Comparison of ENCODE assay signal across 12 cellular contexts in the genomic region with DNA sequence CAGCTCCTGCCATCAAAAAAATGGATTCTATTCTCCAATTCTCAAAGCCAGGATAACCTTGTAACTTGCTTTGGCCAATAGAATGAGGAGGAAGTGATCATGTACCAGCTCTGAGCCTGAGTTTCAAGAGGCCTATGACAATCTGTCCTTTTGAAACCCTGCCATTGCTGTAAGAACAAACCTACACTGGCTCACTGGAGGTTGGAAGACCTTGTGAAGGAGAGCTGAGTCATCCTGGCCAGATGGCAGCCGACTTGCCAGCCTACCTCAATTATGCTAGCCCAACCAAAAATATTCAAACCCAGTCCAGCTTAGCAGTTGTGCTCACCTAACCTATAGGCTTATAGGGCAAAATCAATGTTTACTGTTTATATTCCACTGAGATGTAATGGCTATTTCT.
DNase-seq lines count a peak whose midpoint lies in the region; ATAC-seq and TF ChIP-seq lines count a peak whose summit lies in the region.
"Had no signal": no experiment of that assay in that cellular context is flagged by ENCODE, and none has a peak within 500 bp of the region (broad histone marks: within the 10 kb centered on the region; RNA-seq: fewer than 3 reads in every experiment).

No MANE protein-coding gene starts in this region.

- no peak for TF ChIP-seq RAD21 in SK-N-SH (IDR thresholded peaks at IDR 0.05; ENCODE audit: low read length)

- no peaks in the 10 kb centered on the region for H3K9me3 ChIP-seq in SK-N-SH

- 62% methylated on average over 1 of the region's 1 CpG for WGBS in SK-N-SH (ENCODE audit: low lambda C conversion rate)

- 0 out of 2 replicates have a peak overlapping the region, but pooled peaks have one; percentile 15 for H2AFZ ChIP-seq in SK-N-SH (ENCODE audit: low read depth)

- H3K9ac ChIP-seq in SK-N-SH, result no peak overlapping the region

- TF ChIP-seq EP300 in SK-N-SH (IDR thresholded peaks at IDR 0.05; ENCODE audit: borderline replicate concordance in 1 of 2, low read depth in 1 of 2, low read length in 1 of 2), result no peak

- no peaks in the 10 kb centered on the region for H4K20me1 ChIP-seq in SK-N-SH (ENCODE audit: insufficient read depth)

- no peaks in the 10 kb centered on the region for H3F3A ChIP-seq in SK-N-SH (replicated peaks; ENCODE audit: insufficient read depth)

- no peak overlapping the region for H3K27ac ChIP-seq in SK-N-SH (ENCODE audit: low read depth in 2 of 2, low read length in 1 of 2)

- no peaks in the 10 kb centered on the region for H3K36me3 ChIP-seq in SK-N-SH (replicated peaks in 1 of 2; ENCODE audit: control insufficient read depth in 1 of 2, insufficient read depth in 2 of 2, low read length in 1 of 2)

- no peak overlapping the region for H3K4me2 ChIP-seq in SK-N-SH

- H3K9me2 ChIP-seq in SK-N-SH, result no peaks in the 10 kb centered on the region

- H3K79me2 ChIP-seq in SK-N-SH (ENCODE audit: insufficient read depth), result no peaks in the 10 kb centered on the region

- H3K4me3 ChIP-seq in SK-N-SH (ENCODE audit: low read depth in 2 of 2, low read length in 1 of 2), result no peak overlapping the region

- peaks cover 0 to 10% of the 10 kb centered on the region in 2 experiments; a peak in 3 of 4 replicates for H3K4me1 ChIP-seq in SK-N-SH (ENCODE audit: control insufficient read depth in 1 of 2, insufficient read depth in 2 of 2, low read depth in 1 of 2, low read length in 1 of 2)

- POLR2A ChIA-PET in SK-N-SH (lab: Yijun Ruan, JAX), result no interaction called here

- ATAC-seq in GM21717 (IDR thresholded peaks at IDR 0.05; ENCODE audit: unreplicated experiment), result no peak
- ATAC-seq in HG03457 (IDR thresholded peaks at IDR 0.05; ENCODE audit: unreplicated experiment), result no peak
- ATAC-seq: effector memory CD8-positive, alpha-beta T cell; naive thymus-derived CD8-positive, alpha-beta T cell had no signal

- TF ChIP-seq CTCF in SK-N-SH (IDR thresholded peaks at IDR 0.05), result no peak
- no peak for TF ChIP-seq CTCF in GM20000 (IDR thresholded peaks at IDR 0.05; ENCODE audit: extremely low read depth, missing control alignments)

- H3K27me3 ChIP-seq in SK-N-SH (ENCODE audit: insufficient read depth), result no peaks in the 10 kb centered on the region

- DNase-seq in Ammon's horn (ENCODE audit: low spot score), result peak; percentile 29
- peak; percentile 87 for DNase-seq in LHCN-M2 (ENCODE audit: low read depth)
- no peak for DNase-seq in SK-N-SH
- DNase-seq in glomerular visceral epithelial cell (ENCODE audit: extremely low spot score), result peak; percentile 17
- DNase-seq in Kasumi-1 (lab: John Stamatoyannopoulos, UW), result no peak
- no peak for DNase-seq in GM20000 (ENCODE audit: low spot score)
- DNase-seq: activated CD4-positive, alpha-beta T cell treated with anti-CD3 and anti-CD28 coated beads, Interleukin-2, amount 50 U/mL, for 1 hour; C1 segment of cervical spinal cord; effector memory CD8-positive, alpha-beta T cell; naive thymus-derived CD8-positive, alpha-beta T cell had no signal

- CTCF ChIA-PET in SK-N-SH (lab: Yijun Ruan, JAX), result interaction anchor here (0.8 to 1.8 kb wide), 4 partner anchors 8 to 52 kb away, joined by 3 to 4 read pairs (median 3); no protein-coding TSS in a partner anchor

TF ChIP-seq in SK-N-SH, 30 proteins besides CTCF, POLR2A, EP300 and RAD21:
- no peak for TF ChIP-seq RCOR1 (IDR thresholded peaks at IDR 0.05; ENCODE audit: low read length)
- TF ChIP-seq POLR2AphosphoS5 (IDR thresholded peaks at IDR 0.05; ENCODE audit: low read depth, low read length), result no peak
- TF ChIP-seq EZH2phosphoT487 (IDR thresholded peaks at IDR 0.05; ENCODE audit: borderline replicate concordance, low read depth), result no peak
- no peak for TF ChIP-seq NRF1 (IDR thresholded peaks at IDR 0.05; ENCODE audit: low read depth, low read length)
- TF ChIP-seq MXI1 (IDR thresholded peaks at IDR 0.05; ENCODE audit: low read depth, low read length), result no peak
- TF ChIP-seq SMC3 (IDR thresholded peaks at IDR 0.05; ENCODE audit: low read depth, low read length), result no peak
- TF ChIP-seq, protein P1, sequence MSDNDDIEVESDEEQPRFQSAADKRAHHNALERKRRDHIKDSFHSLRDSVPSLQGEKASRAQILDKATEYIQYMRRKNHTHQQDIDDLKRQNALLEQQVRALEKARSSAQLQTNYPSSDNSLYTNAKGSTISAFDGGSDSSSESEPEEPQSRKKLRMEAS (IDR thresholded peaks at IDR 0.05; ENCODE audit: low read depth), result no peak
- TF ChIP-seq, protein P2, sequence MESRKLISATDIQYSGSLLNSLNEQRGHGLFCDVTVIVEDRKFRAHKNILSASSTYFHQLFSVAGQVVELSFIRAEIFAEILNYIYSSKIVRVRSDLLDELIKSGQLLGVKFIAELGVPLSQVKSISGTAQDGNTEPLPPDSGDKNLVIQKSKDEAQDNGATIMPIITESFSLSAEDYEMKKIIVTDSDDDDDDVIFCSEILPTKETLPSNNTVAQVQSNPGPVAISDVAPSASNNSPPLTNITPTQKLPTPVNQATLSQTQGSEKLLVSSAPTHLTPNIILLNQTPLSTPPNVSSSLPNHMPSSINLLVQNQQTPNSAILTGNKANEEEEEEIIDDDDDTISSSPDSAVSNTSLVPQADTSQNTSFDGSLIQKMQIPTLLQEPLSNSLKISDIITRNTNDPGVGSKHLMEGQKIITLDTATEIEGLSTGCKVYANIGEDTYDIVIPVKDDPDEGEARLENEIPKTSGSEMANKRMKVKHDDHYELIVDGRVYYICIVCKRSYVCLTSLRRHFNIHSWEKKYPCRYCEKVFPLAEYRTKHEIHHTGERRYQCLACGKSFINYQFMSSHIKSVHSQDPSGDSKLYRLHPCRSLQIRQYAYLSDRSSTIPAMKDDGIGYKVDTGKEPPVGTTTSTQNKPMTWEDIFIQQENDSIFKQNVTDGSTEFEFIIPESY (IDR thresholded peaks at IDR 0.05; ENCODE audit: borderline replicate concordance, low read depth), result no peak
- TF ChIP-seq TAF1 (IDR thresholded peaks at IDR 0.05; ENCODE audit: borderline replicate concordance, low read depth, low read length), result no peak
- TF ChIP-seq RFX5 (IDR thresholded peaks at IDR 0.05; ENCODE audit: low read length), result no peak
- TF ChIP-seq SIN3A (IDR thresholded peaks at IDR 0.05; ENCODE audit: borderline replicate concordance, low read depth, low read length), result no peak
- TF ChIP-seq YY1 (IDR thresholded peaks at IDR 0.05; ENCODE audit: low read depth), result no peak
- no peak for TF ChIP-seq GATA2 (CRISPR knock-in tag; IDR thresholded peaks at IDR 0.05)
- TF ChIP-seq, protein P3, sequence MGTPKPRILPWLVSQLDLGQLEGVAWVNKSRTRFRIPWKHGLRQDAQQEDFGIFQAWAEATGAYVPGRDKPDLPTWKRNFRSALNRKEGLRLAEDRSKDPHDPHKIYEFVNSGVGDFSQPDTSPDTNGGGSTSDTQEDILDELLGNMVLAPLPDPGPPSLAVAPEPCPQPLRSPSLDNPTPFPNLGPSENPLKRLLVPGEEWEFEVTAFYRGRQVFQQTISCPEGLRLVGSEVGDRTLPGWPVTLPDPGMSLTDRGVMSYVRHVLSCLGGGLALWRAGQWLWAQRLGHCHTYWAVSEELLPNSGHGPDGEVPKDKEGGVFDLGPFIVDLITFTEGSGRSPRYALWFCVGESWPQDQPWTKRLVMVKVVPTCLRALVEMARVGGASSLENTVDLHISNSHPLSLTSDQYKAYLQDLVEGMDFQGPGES (IDR thresholded peaks at IDR 0.05; ENCODE audit: low read depth, low read length), result no peak
- no peak for TF ChIP-seq RXRA (IDR thresholded peaks at IDR 0.05; ENCODE audit: borderline replicate concordance, low read depth)
- TF ChIP-seq NFIC (IDR thresholded peaks at IDR 0.05; ENCODE audit: borderline replicate concordance), result no peak
- TF ChIP-seq, protein P4, sequence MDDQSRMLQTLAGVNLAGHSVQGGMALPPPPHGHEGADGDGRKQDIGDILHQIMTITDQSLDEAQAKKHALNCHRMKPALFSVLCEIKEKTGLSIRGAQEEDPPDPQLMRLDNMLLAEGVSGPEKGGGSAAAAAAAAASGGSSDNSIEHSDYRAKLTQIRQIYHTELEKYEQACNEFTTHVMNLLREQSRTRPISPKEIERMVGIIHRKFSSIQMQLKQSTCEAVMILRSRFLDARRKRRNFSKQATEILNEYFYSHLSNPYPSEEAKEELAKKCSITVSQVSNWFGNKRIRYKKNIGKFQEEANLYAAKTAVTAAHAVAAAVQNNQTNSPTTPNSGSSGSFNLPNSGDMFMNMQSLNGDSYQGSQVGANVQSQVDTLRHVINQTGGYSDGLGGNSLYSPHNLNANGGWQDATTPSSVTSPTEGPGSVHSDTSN (IDR thresholded peaks at IDR 0.05), result no peak
- peak; percentile 73; the same call in 1 of the 2 replicates for TF ChIP-seq TCF12 (IDR thresholded peaks at IDR 0.05)
- peak; percentile 67; the same call in 1 of the 2 replicates for TF ChIP-seq FOSL2 (IDR thresholded peaks at IDR 0.05; ENCODE audit: borderline replicate concordance, low read depth)
- no peak for TF ChIP-seq FOXJ3 (CRISPR knock-in tag; IDR thresholded peaks at IDR 0.05)
- TF ChIP-seq JUND (IDR thresholded peaks at IDR 0.05), result peak; percentile 18; the same call in 1 of the 2 replicates
- TF ChIP-seq MEF2A (IDR thresholded peaks at IDR 0.05; ENCODE audit: borderline replicate concordance, low read depth), result no peak
TF ChIP-seq in SK-N-SH: peak in this region for 3.

Comparison
In these comparisons a context has a peak if more than half of its experiments do, and no peak if none do; other contexts are left out.
1. DNase-seq: peak in Ammon's horn (single experiment), LHCN-M2 (single experiment) and glomerular visceral epithelial cell (single experiment); none in SK-N-SH (single experiment), Kasumi-1 (0 of 2) and GM20000 (single experiment).